In genomic region chr6:45946887-45947286, GRCh38 we compare ENCODE assay signal across 19 cellular contexts.
DNase-seq lines count a peak whose midpoint lies in the region; ATAC-seq and TF ChIP-seq lines count a peak whose summit lies in the region.
"Had no signal": no experiment of that assay in that cellular context is flagged by ENCODE, and none has a peak within 500 bp of the region (broad histone marks: within the 10 kb centered on the region; RNA-seq: fewer than 3 reads in every experiment).

No MANE protein-coding gene starts in this region.

- no peaks in the 10 kb centered on the region for H4K20me1 ChIP-seq in smooth muscle cell (ENCODE audit: low read depth)

- H3K4me3 ChIP-seq in cardiac fibroblast (replicated peaks in 1 of 2; ENCODE audit: low read depth in 2 of 2, low read length in 2 of 2) (no peak overlapping the region), BE2C (ENCODE audit: low read depth, low read length) (no peak overlapping the region), smooth muscle cell (no peak overlapping the region)
- H3K4me3 ChIP-seq: hepatocyte, thoracic aorta had no signal

- H3K27me3 ChIP-seq in BE2C (no peaks in the 10 kb centered on the region), smooth muscle cell (ENCODE audit: low read depth) (no peaks in the 10 kb centered on the region)
- H3K27me3 ChIP-seq: hepatocyte had no signal

- DNase-seq in AG20443 (ENCODE audit: low spot score) (peak; percentile 27), HCEC 1CT (peak; percentile 33), cardiac fibroblast (ENCODE audit: low read depth in 2 of 2) (peak; percentile 39 to 41), nephron progenitor cell (no peak), BE2C (no peak), left colon (no peak), smooth muscle cell (lab: John Stamatoyannopoulos, UW; ENCODE audit: unreplicated experiment) (no peak)
- DNase-seq: activated naive CD4-positive, alpha-beta T cell treated with anti-CD3 and anti-CD28 coated beads for 36 hours; activated T-cell treated with anti-CD3 and anti-CD28 coated beads, Interleukin-2, amount 50 U/mL, for 24 hours; CD4-positive, alpha-beta T cell; DMS153; mammary epithelial cell; NCI-H510A treated with DMSO at 0.1 percent for 48 hours; stimulated activated CD4-positive, alpha-beta T cell treated with anti-CD3 and anti-CD28 coated beads, Interleukin-1b, Interleukin-23, amount 100 ng/mL, for 48 hours had no signal

- no peak overlapping the region for H3K4me2 ChIP-seq in smooth muscle cell
- H3K4me2 ChIP-seq: hepatocyte had no signal

- peak overlapping the region; percentile 40 for H3K27ac Mint-ChIP-seq in nephron progenitor cell
- H3K27ac Mint-ChIP-seq: activated naive CD4-positive, alpha-beta T cell treated with anti-CD3 and anti-CD28 coated beads for 36 hours; activated T-cell treated with anti-CD3 and anti-CD28 coated beads, Interleukin-2, amount 50 U/mL, for 24 hours; CD4-positive, alpha-beta T cell; endodermal cell; stimulated activated memory B cell treated with anti-CD40 and anti-IgM and Interleukin-4, amounts not matched to agents 10 μg/mL and 1 μg/mL and 100 μg/mL, for 72 hours had no signal

- TF ChIP-seq CTCF in cardiac fibroblast (IDR thresholded peaks at IDR 0.05; ENCODE audit: low read depth, low read length): no peak
- no peak for TF ChIP-seq CTCF in nephron progenitor cell (IDR thresholded peaks at IDR 0.05)
- TF ChIP-seq CTCF in BE2C (IDR thresholded peaks at IDR 0.05; ENCODE audit: low read depth, low read length): no peak
- no peak for TF ChIP-seq CTCF in smooth muscle cell (IDR thresholded peaks at IDR 0.05; ENCODE audit: borderline replicate concordance, insufficient read depth, poor library complexity, severe bottlenecking)

- H3K36me3 Mint-ChIP-seq in nephron progenitor cell (ENCODE audit: low read depth): no peaks in the 10 kb centered on the region

- H3K79me2 ChIP-seq in smooth muscle cell (ENCODE audit: low read depth): no peaks in the 10 kb centered on the region
- H3K79me2 ChIP-seq: hepatocyte had no signal

- H3K9ac ChIP-seq in smooth muscle cell (ENCODE audit: low read depth): no peak overlapping the region

- H3K36me3 ChIP-seq in BE2C (no peaks in the 10 kb centered on the region), smooth muscle cell (ENCODE audit: low read depth) (no peaks in the 10 kb centered on the region)
- H3K36me3 ChIP-seq: thoracic aorta had no signal

- H3F3A ChIP-seq in smooth muscle cell (ENCODE audit: low read depth): peaks cover 3% of the 10 kb centered on the region

- no peaks in the 10 kb centered on the region for H3K9me3 Mint-ChIP-seq in nephron progenitor cell
- H3K9me3 Mint-ChIP-seq: activated naive CD4-positive, alpha-beta T cell treated with anti-CD3 and anti-CD28 coated beads for 36 hours; activated T-cell treated with anti-CD3 and anti-CD28 coated beads, Interleukin-2, amount 50 U/mL, for 24 hours; CD4-positive, alpha-beta T cell; endodermal cell; stimulated activated memory B cell treated with anti-CD40 and anti-IgM and Interleukin-4, amounts not matched to agents 10 μg/mL and 1 μg/mL and 100 μg/mL, for 72 hours had no signal

- no peaks in the 10 kb centered on the region for H3K9me3 ChIP-seq in BE2C
- H3K9me3 ChIP-seq in smooth muscle cell (replicated peaks; ENCODE audit: low read depth): no peaks in the 10 kb centered on the region
- H3K9me3 ChIP-seq: thoracic aorta had no signal

- H3K27me3 Mint-ChIP-seq in nephron progenitor cell (ENCODE audit: low read depth, poor library complexity): peaks cover 7% of the 10 kb centered on the region
- H3K27me3 Mint-ChIP-seq: activated T-cell treated with anti-CD3 and anti-CD28 coated beads, Interleukin-2, amount 50 U/mL, for 24 hours; CD4-positive, alpha-beta T cell; stimulated activated memory B cell treated with anti-CD40 and anti-IgM and Interleukin-4, amounts not matched to agents 10 μg/mL and 1 μg/mL and 100 μg/mL, for 72 hours had no signal

- intact Hi-C loops in left colon (cut with DNase I, micrococcal nuclease): no loop called here

- H3K27ac ChIP-seq in smooth muscle cell (ENCODE audit: low read depth): no peak overlapping the region
- H3K27ac ChIP-seq: thoracic aorta had no signal

- ATAC-seq in GM19395 (IDR thresholded peaks at IDR 0.05; ENCODE audit: unreplicated experiment) (no peak), left colon (no peak)
- ATAC-seq: stimulated activated memory B cell treated with anti-CD40 and anti-IgM and Interleukin-4, amounts not matched to agents 10 μg/mL and 1 μg/mL and 100 μg/mL, for 72 hours had no signal

- H3K4me1 ChIP-seq in BE2C (no peaks in the 10 kb centered on the region), smooth muscle cell (ENCODE audit: low read depth) (peaks cover 3% of the 10 kb centered on the region)

- H2AFZ ChIP-seq in smooth muscle cell (ENCODE audit: low read depth): no peak overlapping the region
- H2AFZ ChIP-seq: hepatocyte had no signal

- H3K4me3 Mint-ChIP-seq in nephron progenitor cell: no peak overlapping the region
- H3K4me3 Mint-ChIP-seq: activated naive CD4-positive, alpha-beta T cell treated with anti-CD3 and anti-CD28 coated beads for 36 hours; activated T-cell treated with anti-CD3 and anti-CD28 coated beads, Interleukin-2, amount 50 U/mL, for 24 hours; CD4-positive, alpha-beta T cell; endodermal cell; stimulated activated memory B cell treated with anti-CD40 and anti-IgM and Interleukin-4, amounts not matched to agents 10 μg/mL and 1 μg/mL and 100 μg/mL, for 72 hours had no signal

- peaks cover 58% of the 10 kb centered on the region for H3K4me1 Mint-ChIP-seq in nephron progenitor cell
- H3K4me1 Mint-ChIP-seq: endodermal cell; stimulated activated memory B cell treated with anti-CD40 and anti-IgM and Interleukin-4, amounts not matched to agents 10 μg/mL and 1 μg/mL and 100 μg/mL, for 72 hours had no signal

- 82% methylated on average over 6 of the region's 6 CpGs for WGBS in smooth muscle cell (ENCODE audit: low lambda C conversion rate)

Comparison
In these comparisons a context has a peak if more than half of its experiments do, and no peak if none do; other contexts are left out.
1. DNase-seq: peak in AG20443 (single experiment), HCEC 1CT (single experiment) and cardiac fibroblast (2 of 2); none in nephron progenitor cell (single experiment), BE2C (single experiment), left colon (0 of 2) and smooth muscle cell (single experiment).